In the genomic region with DNA sequence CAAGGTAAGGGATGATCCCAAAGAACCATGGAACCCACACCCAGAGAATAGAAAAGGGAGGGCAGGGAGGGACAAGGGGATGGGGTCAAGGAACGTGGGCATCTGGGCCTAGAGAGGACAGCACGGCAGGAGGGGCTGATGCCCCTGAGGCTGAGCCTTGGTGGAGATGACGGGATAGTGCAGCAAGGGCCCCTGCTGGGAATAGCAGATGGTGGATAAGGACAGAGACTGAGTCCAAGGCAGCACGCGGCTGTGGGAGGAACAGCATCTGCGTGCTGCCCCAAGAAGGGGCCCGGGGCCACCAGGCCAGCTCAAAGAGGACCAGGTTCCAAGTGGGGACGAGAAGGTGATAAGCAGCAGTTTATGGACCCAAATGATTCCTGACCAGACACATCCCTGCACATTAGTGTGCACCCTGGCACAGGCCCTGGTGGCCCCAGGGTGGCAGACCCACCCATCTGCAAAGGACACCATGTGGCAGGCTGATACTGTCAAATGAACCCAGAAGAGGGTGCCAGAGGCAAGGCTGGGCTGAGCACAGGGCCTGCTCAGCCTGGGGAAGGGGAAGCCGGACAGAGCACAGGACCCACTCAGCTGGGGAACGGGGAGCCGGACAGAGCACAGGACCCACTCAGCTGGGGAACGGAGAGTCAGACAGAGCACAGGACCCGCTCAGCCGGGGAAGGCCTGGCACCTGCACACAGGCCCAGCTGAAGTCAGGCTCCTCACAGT, we compare ENCODE assay signal across 1 cellular context.
TF ChIP-seq lines count a peak whose summit lies in the region.

No MANE protein-coding gene starts in this region.

TF ChIP-seq in SK-N-SH, 30 proteins besides CTCF, POLR2A, EP300 and RAD21:
- TF ChIP-seq, protein P1, sequence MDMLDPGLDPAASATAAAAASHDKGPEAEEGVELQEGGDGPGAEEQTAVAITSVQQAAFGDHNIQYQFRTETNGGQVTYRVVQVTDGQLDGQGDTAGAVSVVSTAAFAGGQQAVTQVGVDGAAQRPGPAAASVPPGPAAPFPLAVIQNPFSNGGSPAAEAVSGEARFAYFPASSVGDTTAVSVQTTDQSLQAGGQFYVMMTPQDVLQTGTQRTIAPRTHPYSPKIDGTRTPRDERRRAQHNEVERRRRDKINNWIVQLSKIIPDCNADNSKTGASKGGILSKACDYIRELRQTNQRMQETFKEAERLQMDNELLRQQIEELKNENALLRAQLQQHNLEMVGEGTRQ (IDR thresholded peaks at IDR 0.05; ENCODE audit: borderline replicate concordance, low read depth, low read length) = no peak
- TF ChIP-seq GATA2 (CRISPR knock-in tag; IDR thresholded peaks at IDR 0.05) (peak; percentile 34; the same call in 1 of the 2 replicates), SMC3 (IDR thresholded peaks at IDR 0.05; ENCODE audit: low read depth, low read length) (0 out of 2 replicates have a peak, but pooled peaks have one; percentile 15)
